Comparison of ENCODE assay signal across 13 cellular contexts in genomic region chr1:160645386-160646063, GRCh38.
DNase-seq lines count a peak whose midpoint lies in the region; ATAC-seq lines count a peak whose summit lies in the region.
"Had no signal": no experiment of that assay in that cellular context is flagged by ENCODE, and none has a peak within 500 bp of the region (broad histone marks: within the 10 kb centered on the region; RNA-seq: fewer than 3 reads in every experiment).

No MANE protein-coding gene starts in this region.

- peaks cover 57% of the 10 kb centered on the region for H3K4me1 Mint-ChIP-seq in T-helper 1 cell treated with Interleukin-12 subunit alpha and Interleukin-12 subunit beta and Interleukin-4 antibody, amounts not matched to agents 30 μg/mL and 1 μg/mL, for 36 hours (ENCODE audit: low read depth)
- peaks cover 39% of the 10 kb centered on the region for H3K4me1 Mint-ChIP-seq in stimulated activated effector memory CD8-positive, alpha-beta T cell treated with anti-CD3 and anti-CD28 coated beads, Interleukin-12 subunit alpha, Interleukin-12 subunit beta, amount 100 ng/mL, for 72 hours
- H3K4me1 Mint-ChIP-seq: brain had no signal

- H3K36me3 ChIP-seq in KOPT-K1 (ENCODE audit: insufficient read depth, low read length), result no peaks in the 10 kb centered on the region
- no peaks in the 10 kb centered on the region for H3K36me3 ChIP-seq in effector memory CD4-positive, alpha-beta T cell (ENCODE audit: control insufficient read depth, insufficient read depth, low read length)

- H3K36me3 Mint-ChIP-seq in T-helper 1 cell treated with Interleukin-12 subunit alpha and Interleukin-12 subunit beta and Interleukin-4 antibody, amounts not matched to agents 30 μg/mL and 1 μg/mL, for 36 hours (ENCODE audit: low read depth), result peaks cover 64% of the 10 kb centered on the region
- H3K36me3 Mint-ChIP-seq in stimulated activated effector memory CD8-positive, alpha-beta T cell treated with anti-CD3 and anti-CD28 coated beads, Interleukin-12 subunit alpha, Interleukin-12 subunit beta, amount 100 ng/mL, for 72 hours, result peaks cover 68% of the 10 kb centered on the region
- H3K36me3 Mint-ChIP-seq: brain had no signal

- H3K27ac ChIP-seq in KOPT-K1 (ENCODE audit: low read depth, low read length, poor library complexity, severe bottlenecking), result peak overlapping the region; percentile 68
- H3K27ac ChIP-seq in effector memory CD4-positive, alpha-beta T cell (ENCODE audit: insufficient read depth, low read length, poor library complexity, severe bottlenecking), result peak overlapping the region; percentile 89
- H3K27ac ChIP-seq: 22Rv1 had no signal

- no peaks in the 10 kb centered on the region for H3K9me3 ChIP-seq in KOPT-K1 (ENCODE audit: insufficient read depth, low read length, poor library complexity, severe bottlenecking)
- H3K9me3 ChIP-seq in effector memory CD4-positive, alpha-beta T cell (ENCODE audit: control insufficient read depth, low read length), result no peaks in the 10 kb centered on the region

- DNase-seq in T-helper 1 cell (no peak), NCI-H2227 treated with DMSO at 0.1 percent for 48 hours (lab: John Stamatoyannopoulos, UW) (no peak)
- no peak for DNase-seq in effector memory CD4-positive, alpha-beta T cell
- DNase-seq in stimulated activated effector memory CD8-positive, alpha-beta T cell treated with anti-CD3 and anti-CD28 coated beads, Interleukin-12 subunit alpha, Interleukin-12 subunit beta, amount 100 ng/mL, for 72 hours (ENCODE audit: low spot score in 2 of 2), result peak in 1 of 2 donors; percentile 48
- DNase-seq: midbrain, NCI-H2029 treated with DMSO at 0.1 percent for 48 hours, SW 1271 had no signal

- H3K4me3 Mint-ChIP-seq in T-helper 1 cell treated with Interleukin-12 subunit alpha and Interleukin-12 subunit beta and Interleukin-4 antibody, amounts not matched to agents 30 μg/mL and 1 μg/mL, for 36 hours, result peak overlapping the region; percentile 95
- peak overlapping the region; percentile 76 for H3K4me3 Mint-ChIP-seq in stimulated activated effector memory CD8-positive, alpha-beta T cell treated with anti-CD3 and anti-CD28 coated beads, Interleukin-12 subunit alpha, Interleukin-12 subunit beta, amount 100 ng/mL, for 72 hours
- H3K4me3 Mint-ChIP-seq: brain had no signal

- peaks cover 41% of the 10 kb centered on the region for H3K4me1 ChIP-seq in effector memory CD4-positive, alpha-beta T cell (ENCODE audit: control insufficient read depth, insufficient read depth, low read length, poor library complexity, severe bottlenecking)

- H3K27me3 ChIP-seq in effector memory CD4-positive, alpha-beta T cell (replicated peaks; ENCODE audit: control insufficient read depth, insufficient read depth, low read length, poor library complexity, severe bottlenecking), result no peaks in the 10 kb centered on the region

- peak overlapping the region; percentile 78 for H3K4me3 ChIP-seq in effector memory CD4-positive, alpha-beta T cell (ENCODE audit: insufficient read depth, low read depth, low read length, poor library complexity, severe bottlenecking)

- no peaks in the 10 kb centered on the region for H3K27me3 Mint-ChIP-seq in T-helper 1 cell treated with Interleukin-12 subunit alpha and Interleukin-12 subunit beta and Interleukin-4 antibody, amounts not matched to agents 30 μg/mL and 1 μg/mL, for 36 hours (ENCODE audit: low read depth)
- H3K27me3 Mint-ChIP-seq: brain had no signal

- ATAC-seq in stimulated activated effector memory CD8-positive, alpha-beta T cell treated with anti-CD3 and anti-CD28 coated beads, Interleukin-12 subunit alpha, Interleukin-12 subunit beta, amount 100 ng/mL, for 72 hours, result no peak
- no peak for ATAC-seq in HG02884 (IDR thresholded peaks at IDR 0.05; ENCODE audit: unreplicated experiment)
- ATAC-seq in HG03520 (IDR thresholded peaks at IDR 0.05; ENCODE audit: unreplicated experiment), result no peak

- peak overlapping the region; percentile 93 for H3K27ac Mint-ChIP-seq in T-helper 1 cell treated with Interleukin-12 subunit alpha and Interleukin-12 subunit beta and Interleukin-4 antibody, amounts not matched to agents 30 μg/mL and 1 μg/mL, for 36 hours
- peak overlapping the region; percentile 98 for H3K27ac Mint-ChIP-seq in stimulated activated effector memory CD8-positive, alpha-beta T cell treated with anti-CD3 and anti-CD28 coated beads, Interleukin-12 subunit alpha, Interleukin-12 subunit beta, amount 100 ng/mL, for 72 hours
- H3K27ac Mint-ChIP-seq: brain had no signal

- no peaks in the 10 kb centered on the region for H3K9me3 Mint-ChIP-seq in T-helper 1 cell treated with Interleukin-12 subunit alpha and Interleukin-12 subunit beta and Interleukin-4 antibody, amounts not matched to agents 30 μg/mL and 1 μg/mL, for 36 hours
- H3K9me3 Mint-ChIP-seq in stimulated activated effector memory CD8-positive, alpha-beta T cell treated with anti-CD3 and anti-CD28 coated beads, Interleukin-12 subunit alpha, Interleukin-12 subunit beta, amount 100 ng/mL, for 72 hours, result no peaks in the 10 kb centered on the region
- H3K9me3 Mint-ChIP-seq: brain had no signal
